Comparison of ENCODE assay signal across 10 cellular contexts in the genomic region with DNA sequence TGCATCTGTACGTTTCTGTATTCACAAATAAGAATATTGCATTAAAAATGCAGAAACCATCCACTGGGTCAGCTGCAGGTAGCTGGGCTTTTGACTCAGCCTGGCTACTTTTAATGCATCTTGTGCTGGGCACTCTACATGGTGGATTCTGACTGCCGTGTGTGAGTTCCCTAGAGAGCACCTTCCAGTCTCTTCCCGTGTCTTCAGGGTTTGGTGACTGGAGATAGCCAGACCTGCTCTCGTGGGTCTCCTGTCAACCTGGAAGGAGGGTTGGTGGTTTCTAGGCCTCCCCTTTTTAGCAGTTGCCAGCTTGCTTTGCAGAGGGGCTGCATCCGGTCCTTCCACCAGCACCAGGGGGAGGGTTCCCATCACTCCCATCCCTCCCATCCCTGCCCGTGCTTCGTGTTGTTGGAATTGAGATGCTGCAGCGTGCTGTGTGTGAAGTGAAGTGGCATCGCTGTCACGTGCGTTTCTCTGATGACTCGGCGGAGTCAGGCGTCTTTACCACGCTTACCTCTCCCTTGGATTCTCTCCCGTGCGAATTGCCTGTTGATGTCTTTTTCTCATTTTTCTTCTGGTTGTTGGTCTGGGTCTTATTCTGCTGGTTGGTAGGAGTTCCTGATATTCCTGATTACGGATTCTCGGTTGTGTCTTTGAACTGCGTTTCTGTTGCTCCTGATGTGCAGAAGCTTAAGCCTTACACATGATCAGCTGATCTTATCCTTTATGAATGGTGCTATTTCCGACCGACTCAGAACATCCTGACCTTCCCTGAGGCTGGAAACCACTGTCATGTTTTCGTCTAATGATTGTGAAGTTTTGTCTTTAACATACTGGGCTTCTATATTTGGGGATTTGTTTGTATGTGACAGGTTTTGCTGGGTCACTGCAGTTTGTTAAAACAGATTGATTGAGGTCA. TPM values are rescaled to one million over a fixed set of nuclear protein-coding genes. Genes with fewer than 3 reads are reported as not detected.
DNase-seq lines count a peak whose midpoint lies in the region; ATAC-seq lines count a peak whose summit lies in the region.
"Had no signal": no experiment of that assay in that cellular context is flagged by ENCODE, and none has a peak within 500 bp of the region (broad histone marks: within the 10 kb centered on the region; RNA-seq: fewer than 3 reads in every experiment).

No MANE protein-coding gene starts in this region.

- H3K9me3 Mint-ChIP-seq in activated T-cell treated with anti-CD3 and anti-CD28 coated beads, Interleukin-2, amount 50 U/mL, for 72 hours: no peaks in the 10 kb centered on the region
- H3K9me3 Mint-ChIP-seq in activated T-cell treated with anti-CD3 and anti-CD28 coated beads, Interleukin-2, amount 50 U/mL, for 4 hours: no peaks in the 10 kb centered on the region
- no peaks in the 10 kb centered on the region for H3K9me3 Mint-ChIP-seq in dendritic cell treated with granulocyte-macrophage colony-stimulating factor and Interleukin-4, amounts not matched to agents 40 ng/mL and 50 ng/mL, for 4 days
- no peaks in the 10 kb centered on the region for H3K9me3 Mint-ChIP-seq in stimulated activated effector memory CD8-positive, alpha-beta T cell treated with anti-CD3 and anti-CD28 coated beads, Interleukin-12 subunit alpha, Interleukin-12 subunit beta, amount 100 ng/mL, for 72 hours
- H3K9me3 Mint-ChIP-seq: stimulated activated naive CD8-positive, alpha-beta T cell treated with anti-CD3 and anti-CD28 coated beads, Interleukin-15, Interleukin-2, amounts not matched to agents 100 ng/mL and 50 ng/mL, for 24 hours had no signal

- no peak overlapping the region for H3K4me3 Mint-ChIP-seq in activated T-cell treated with anti-CD3 and anti-CD28 coated beads, Interleukin-2, amount 50 U/mL, for 72 hours
- no peak overlapping the region for H3K4me3 Mint-ChIP-seq in activated T-cell treated with anti-CD3 and anti-CD28 coated beads, Interleukin-2, amount 50 U/mL, for 4 hours
- H3K4me3 Mint-ChIP-seq in dendritic cell treated with granulocyte-macrophage colony-stimulating factor and Interleukin-4, amounts not matched to agents 40 ng/mL and 50 ng/mL, for 4 days: no peak overlapping the region
- no peak overlapping the region for H3K4me3 Mint-ChIP-seq in stimulated activated effector memory CD8-positive, alpha-beta T cell treated with anti-CD3 and anti-CD28 coated beads, Interleukin-12 subunit alpha, Interleukin-12 subunit beta, amount 100 ng/mL, for 72 hours
- H3K4me3 Mint-ChIP-seq: stimulated activated naive CD8-positive, alpha-beta T cell treated with anti-CD3 and anti-CD28 coated beads, Interleukin-15, Interleukin-2, amounts not matched to agents 100 ng/mL and 50 ng/mL, for 24 hours had no signal

- H3K27me3 Mint-ChIP-seq in activated T-cell treated with anti-CD3 and anti-CD28 coated beads, Interleukin-2, amount 50 U/mL, for 72 hours (ENCODE audit: low read depth): no peaks in the 10 kb centered on the region
- H3K27me3 Mint-ChIP-seq in activated T-cell treated with anti-CD3 and anti-CD28 coated beads, Interleukin-2, amount 50 U/mL, for 4 hours (ENCODE audit: low read depth): no peaks in the 10 kb centered on the region
- no peaks in the 10 kb centered on the region for H3K27me3 Mint-ChIP-seq in dendritic cell treated with granulocyte-macrophage colony-stimulating factor and Interleukin-4, amounts not matched to agents 40 ng/mL and 50 ng/mL, for 4 days
- H3K27me3 Mint-ChIP-seq: stimulated activated naive CD8-positive, alpha-beta T cell treated with anti-CD3 and anti-CD28 coated beads, Interleukin-15, Interleukin-2, amounts not matched to agents 100 ng/mL and 50 ng/mL, for 24 hours had no signal

- no peak for ATAC-seq in activated T-cell treated with anti-CD3 and anti-CD28 coated beads, Interleukin-2, amount 50 U/mL, for 72 hours (replicated peaks in 1 of 2)
- ATAC-seq in activated T-cell treated with anti-CD3 and anti-CD28 coated beads, Interleukin-2, amount 50 U/mL, for 4 hours: no peak
- ATAC-seq in stimulated activated effector memory CD8-positive, alpha-beta T cell treated with anti-CD3 and anti-CD28 coated beads, Interleukin-12 subunit alpha, Interleukin-12 subunit beta, amount 100 ng/mL, for 72 hours: no peak
- no peak for ATAC-seq in HG02571 (IDR thresholded peaks at IDR 0.05; ENCODE audit: unreplicated experiment)

- H3K36me3 Mint-ChIP-seq in activated T-cell treated with anti-CD3 and anti-CD28 coated beads, Interleukin-2, amount 50 U/mL, for 72 hours (ENCODE audit: insufficient read depth in 2 of 2): peaks cover 1 to 13% of the 10 kb centered on the region in 2 donors
- H3K36me3 Mint-ChIP-seq in activated T-cell treated with anti-CD3 and anti-CD28 coated beads, Interleukin-2, amount 50 U/mL, for 4 hours (ENCODE audit: insufficient read depth): peaks cover 24% of the 10 kb centered on the region
- peaks cover 65% of the 10 kb centered on the region for H3K36me3 Mint-ChIP-seq in dendritic cell treated with granulocyte-macrophage colony-stimulating factor and Interleukin-4, amounts not matched to agents 40 ng/mL and 50 ng/mL, for 4 days (ENCODE audit: low read depth)
- H3K36me3 Mint-ChIP-seq in stimulated activated effector memory CD8-positive, alpha-beta T cell treated with anti-CD3 and anti-CD28 coated beads, Interleukin-12 subunit alpha, Interleukin-12 subunit beta, amount 100 ng/mL, for 72 hours: peaks cover 95% of the 10 kb centered on the region

- peak overlapping the region; percentile 31 for H3K27ac Mint-ChIP-seq in activated T-cell treated with anti-CD3 and anti-CD28 coated beads, Interleukin-2, amount 50 U/mL, for 72 hours
- peak overlapping the region; percentile 21 for H3K27ac Mint-ChIP-seq in dendritic cell treated with granulocyte-macrophage colony-stimulating factor and Interleukin-4, amounts not matched to agents 40 ng/mL and 50 ng/mL, for 4 days
- H3K27ac Mint-ChIP-seq in stimulated activated effector memory CD8-positive, alpha-beta T cell treated with anti-CD3 and anti-CD28 coated beads, Interleukin-12 subunit alpha, Interleukin-12 subunit beta, amount 100 ng/mL, for 72 hours: peak overlapping the region; percentile 82
- H3K27ac Mint-ChIP-seq: stimulated activated naive CD8-positive, alpha-beta T cell treated with anti-CD3 and anti-CD28 coated beads, Interleukin-15, Interleukin-2, amounts not matched to agents 100 ng/mL and 50 ng/mL, for 24 hours had no signal

- intact Hi-C loops in dendritic cell treated with granulocyte-macrophage colony-stimulating factor and Interleukin-4, amounts not matched to agents 40 ng/mL and 50 ng/mL, for 4 days (cut with micrococcal nuclease): no loop called here

- no peak for DNase-seq in activated T-cell treated with anti-CD3 and anti-CD28 coated beads, Interleukin-2, amount 50 U/mL, for 72 hours
- no peak for DNase-seq in activated T-cell treated with anti-CD3 and anti-CD28 coated beads, Interleukin-2, amount 50 U/mL, for 4 hours
- DNase-seq in stimulated activated effector memory CD8-positive, alpha-beta T cell treated with anti-CD3 and anti-CD28 coated beads, Interleukin-12 subunit alpha, Interleukin-12 subunit beta, amount 100 ng/mL, for 72 hours (ENCODE audit: low spot score in 2 of 2): no peak
- DNase-seq in NCI-H748 (lab: John Stamatoyannopoulos, UW; ENCODE audit: unreplicated experiment): no peak
- DNase-seq: mammary epithelial cell, RPMI8226 had no signal

- peaks cover 10% of the 10 kb centered on the region for H3K4me1 Mint-ChIP-seq in activated T-cell treated with anti-CD3 and anti-CD28 coated beads, Interleukin-2, amount 50 U/mL, for 72 hours (ENCODE audit: low read depth)
- peaks cover 9% of the 10 kb centered on the region for H3K4me1 Mint-ChIP-seq in activated T-cell treated with anti-CD3 and anti-CD28 coated beads, Interleukin-2, amount 50 U/mL, for 4 hours (ENCODE audit: low read depth)
- peaks cover 16% of the 10 kb centered on the region for H3K4me1 Mint-ChIP-seq in dendritic cell treated with granulocyte-macrophage colony-stimulating factor and Interleukin-4, amounts not matched to agents 40 ng/mL and 50 ng/mL, for 4 days (ENCODE audit: low read depth)
- peaks cover 21% of the 10 kb centered on the region for H3K4me1 Mint-ChIP-seq in stimulated activated effector memory CD8-positive, alpha-beta T cell treated with anti-CD3 and anti-CD28 coated beads, Interleukin-12 subunit alpha, Interleukin-12 subunit beta, amount 100 ng/mL, for 72 hours

RNA-seq across cellular contexts. Expression of a gene that starts 16.9 kb away (rescaled TPM):
- 10 to 100 TPM; 67.7 to 74.9 TPM for total RNA-seq in activated T-cell treated with anti-CD3 and anti-CD28 coated beads, Interleukin-2, amount 50 U/mL, for 72 hours
- total RNA-seq in activated T-cell treated with anti-CD3 and anti-CD28 coated beads, Interleukin-2, amount 50 U/mL, for 4 hours: 100 to 1,000 TPM in 1 of 3 donors, 10 to 100 TPM in 2; 84.0 to 112 (median 95.3) TPM

RNA-seq across cellular contexts. Expression of a gene that starts 17.4 kb away (rescaled TPM):
- 1 to 10 TPM; 2.6 to 3.4 TPM for total RNA-seq in activated T-cell treated with anti-CD3 and anti-CD28 coated beads, Interleukin-2, amount 50 U/mL, for 72 hours
- total RNA-seq in activated T-cell treated with anti-CD3 and anti-CD28 coated beads, Interleukin-2, amount 50 U/mL, for 4 hours: 1 to 10 TPM in 2 of 3 donors, under 1 TPM in 1; 0.94 to 1.4 (median 1.2) TPM

RNA-seq across cellular contexts. Expression of a gene that starts 24.5 kb away (rescaled TPM):
- total RNA-seq in activated T-cell treated with anti-CD3 and anti-CD28 coated beads, Interleukin-2, amount 50 U/mL, for 72 hours: 1 to 10 TPM; 1.0 to 1.4 TPM
- total RNA-seq in activated T-cell treated with anti-CD3 and anti-CD28 coated beads, Interleukin-2, amount 50 U/mL, for 4 hours: 1 to 10 TPM in 1 of 3 donors, under 1 TPM in 2; 0.49 to 1.2 (median 0.58) TPM
- total RNA-seq: M059J had no signal

RNA-seq across cellular contexts. Expression of a gene that starts 41.3 kb away (rescaled TPM):
- total RNA-seq in activated T-cell treated with anti-CD3 and anti-CD28 coated beads, Interleukin-2, amount 50 U/mL, for 72 hours: 10 to 100 TPM; 53.5 to 73.3 TPM
- 10 to 100 TPM; 64.3 to 73.4 (median 68.8) TPM for total RNA-seq in activated T-cell treated with anti-CD3 and anti-CD28 coated beads, Interleukin-2, amount 50 U/mL, for 4 hours

RNA-seq across cellular contexts. Expression of a gene that starts 49.7 kb away (rescaled TPM):
- not detected for total RNA-seq in activated T-cell treated with anti-CD3 and anti-CD28 coated beads, Interleukin-2, amount 50 U/mL, for 72 hours
- total RNA-seq in activated T-cell treated with anti-CD3 and anti-CD28 coated beads, Interleukin-2, amount 50 U/mL, for 4 hours: under 1 TPM in 2 of 3 donors, not detected in 1; 0.30 to 0.51 TPM
- total RNA-seq: M059J had no signal

Comparison
In these comparisons a context has a peak if more than half of its experiments do, and no peak if none do; other contexts are left out.
1. H3K27ac Mint-ChIP-seq: peak in every context shown above with its lines; median percentile 82 in stimulated activated effector memory CD8-positive, alpha-beta T cell treated with anti-CD3 and anti-CD28 coated beads, Interleukin-12 subunit alpha, Interleukin-12 subunit beta, amount 100 ng/mL, for 72 hours; 31 in activated T-cell treated with anti-CD3 and anti-CD28 coated beads, Interleukin-2, amount 50 U/mL, for 72 hours; 21 in dendritic cell treated with granulocyte-macrophage colony-stimulating factor and Interleukin-4, amounts not matched to agents 40 ng/mL and 50 ng/mL, for 4 days.